Comparison of ENCODE assay signal across 8 cellular contexts in the genomic region with DNA sequence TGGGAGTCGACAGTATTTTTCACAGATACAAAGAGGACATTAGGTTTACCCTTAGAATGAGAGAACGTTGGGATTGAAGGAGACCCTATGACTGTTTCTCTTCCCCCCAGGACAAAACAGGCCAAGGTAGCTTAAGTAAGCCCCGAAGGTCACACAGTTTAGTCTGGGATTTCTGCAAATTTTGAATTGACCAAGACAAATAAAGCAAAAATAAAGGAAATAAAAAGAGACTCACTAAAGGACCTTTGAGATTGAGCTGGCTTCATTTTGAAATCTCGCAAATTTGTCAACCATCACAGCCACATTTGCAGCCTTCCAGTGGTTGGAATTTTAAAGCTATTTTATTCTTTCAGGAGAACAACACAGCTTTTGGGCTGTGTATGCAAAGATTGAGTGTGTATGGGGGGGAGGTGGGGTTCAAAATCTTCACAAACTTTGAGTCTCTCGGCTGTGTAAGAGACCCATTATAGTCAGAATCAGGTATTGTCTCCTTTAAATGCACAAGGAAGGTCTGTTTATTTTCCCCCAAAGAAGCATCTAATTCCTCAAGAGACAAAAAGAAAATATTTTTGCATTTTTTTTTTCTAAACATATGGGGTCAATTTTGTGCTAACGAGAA. TPM values are rescaled to one million over a fixed set of nuclear protein-coding genes. Genes with fewer than 3 reads are reported as not detected.
A peak's percentile ranks its signal among the peaks of the same experiment; 100 is the strongest.
DNase-seq lines count a peak whose midpoint lies in the region; ATAC-seq, FAIRE-seq and TF ChIP-seq lines count a peak whose summit lies in the region.

No MANE protein-coding gene starts in this region.

- no peaks in the 10 kb centered on the region for H3K9me1 ChIP-seq in K562 (ENCODE audit: control insufficient read depth, insufficient read depth, low read length)

- H2AFZ ChIP-seq in K562 (ENCODE audit: low read depth, low read length) = 0 out of 2 replicates have a peak overlapping the region, but pooled peaks have one; percentile 44

- H3K36me3 ChIP-seq in CD4-positive, CD25-positive, alpha-beta regulatory T cell (ENCODE audit: control insufficient read depth, insufficient read depth, low read length) = peaks cover 16% of the 10 kb centered on the region
- H3K36me3 ChIP-seq in K562 (ENCODE audit: control insufficient read depth, insufficient read depth, low read length) = peaks cover 12% of the 10 kb centered on the region; the same call in 2 of the 3 replicates

- H3K27ac Mint-ChIP-seq in CD4-positive, CD25-positive, alpha-beta regulatory T cell = peak overlapping the region; percentile 90 to 100 (median 95)
- H3K27ac Mint-ChIP-seq in natural killer cell = peak overlapping the region; percentile 94 to 97

- H3K4me1 ChIP-seq in CD4-positive, CD25-positive, alpha-beta regulatory T cell (ENCODE audit: control insufficient read depth, insufficient read depth, low read length, poor library complexity, severe bottlenecking) = peaks cover 64% of the 10 kb centered on the region
- H3K4me1 ChIP-seq in K562 (replicated peaks in 1 of 2; ENCODE audit: control insufficient read depth in 2 of 2, insufficient read depth in 2 of 2, low read length in 2 of 2) = peaks cover 0 to 23% of the 10 kb centered on the region in 2 experiments; a peak in 4 of 5 replicates

- peak overlapping the region; percentile 98 for H3K4me3 ChIP-seq in CD4-positive, CD25-positive, alpha-beta regulatory T cell (ENCODE audit: low read depth, low read length)
- H3K4me3 ChIP-seq in HL-60 (replicated peaks; ENCODE audit: insufficient read depth, low read length) (no peak overlapping the region), K562 (no peak overlapping the region)

- in situ Hi-C loops in K562 (cut with MboI) = no loop called here
- in situ Hi-C loops in ACHN (cut with HindIII; ENCODE audit: low pct_ligation_motif_present, low pct_unique_long_range_greater_than_20kb, low sequenced_read_pairs) = no loop called here

- H3K79me2 ChIP-seq in K562 (ENCODE audit: control insufficient read depth, insufficient read depth, low read length) = peaks cover 44% of the 10 kb centered on the region

- TF ChIP-seq POLR2A in K562 (conservative IDR thresholded peaks at IDR 0.05) = no peak

- H3K9me3 ChIP-seq in CD4-positive, CD25-positive, alpha-beta regulatory T cell (ENCODE audit: control insufficient read depth in 2 of 2, low read length in 2 of 2) = no peaks in the 10 kb centered on the region
- H3K9me3 ChIP-seq in K562 (replicated peaks; ENCODE audit: control insufficient read depth, insufficient read depth, low read depth, low read length) = no peaks in the 10 kb centered on the region

- H3K9me3 Mint-ChIP-seq in CD4-positive, CD25-positive, alpha-beta regulatory T cell = peaks cover 0 to 7% (median 0%) of the 10 kb centered on the region in 7 donors
- no peaks in the 10 kb centered on the region for H3K9me3 Mint-ChIP-seq in natural killer cell

- intact Hi-C loops in K562 (cut with micrococcal nuclease) = loop anchor here (5.0 kb wide), 2 partner anchors 123 to 313 kb away; no protein-coding TSS in a partner anchor
- intact Hi-C loops in natural killer cell (cut with micrococcal nuclease) = loop anchor here (5.0 kb wide), 1 partner anchor 388 kb away; no protein-coding TSS in a partner anchor

- TF ChIP-seq RAD21 in K562 (CRISPR knock-in tag; conservative IDR thresholded peaks at IDR 0.05 in 1 of 2, IDR thresholded peaks at IDR 0.05 in 1 of 2) = no peak

- H3K4me1 Mint-ChIP-seq in CD4-positive, CD25-positive, alpha-beta regulatory T cell = peaks cover 14 to 76% (median 32%) of the 10 kb centered on the region in 4 donors
- peaks cover 47 to 66% of the 10 kb centered on the region in 2 donors for H3K4me1 Mint-ChIP-seq in natural killer cell

- POLR2A ChIA-PET in K562 (lab: Yijun Ruan, JAX) = interaction anchor here (0.7 to 1.9 kb wide), 4 partner anchors 14 to 556 kb away, joined by 3 to 7 read pairs (median 3); no protein-coding TSS in a partner anchor

- peaks cover 7% of the 10 kb centered on the region for H3K27me3 Mint-ChIP-seq in CD4-positive, CD25-positive, alpha-beta regulatory T cell
- H3K27me3 Mint-ChIP-seq in natural killer cell (ENCODE audit: low read depth in 2 of 2) = no peaks in the 10 kb centered on the region

- FAIRE-seq in K562 (lab: Jason Lieb, UNC) = no peak

- TF ChIP-seq EP300 in K562 (IDR thresholded peaks at IDR 0.05; ENCODE audit: low read length) = no peak

- H4K20me1 ChIP-seq in K562 (replicated peaks; ENCODE audit: control insufficient read depth, insufficient read depth, low read length) = peaks cover 6% of the 10 kb centered on the region; the same call in 1 of the 2 replicates

- no TSS peak for BruUV-seq in K562 (replicated peaks; lab: Mats Ljungman, UMichigan)

- peak overlapping the region in 1 of 2 experiments; percentile 28; a peak in 1 of 4 replicates for H3K9ac ChIP-seq in K562 (ENCODE audit: insufficient read depth in 1 of 2, low read depth in 2 of 2, low read length in 2 of 2)

- TF ChIP-seq CTCF in HL-60 (IDR thresholded peaks at IDR 0.05; ENCODE audit: insufficient read depth, low read length) (no peak), K562 (IDR thresholded peaks at IDR 0.05 in 2 of 3, conservative IDR thresholded peaks at IDR 0.05 in 1 of 3; ENCODE audit: insufficient read depth in 2 of 3, low read depth in 1 of 3, low read length in 3 of 3) (no peak), natural killer cell (IDR thresholded peaks at IDR 0.05) (no peak)

- peak overlapping the region; percentile 95 to 100 (median 97) for H3K4me3 Mint-ChIP-seq in CD4-positive, CD25-positive, alpha-beta regulatory T cell
- peak overlapping the region; percentile 95 for H3K4me3 Mint-ChIP-seq in natural killer cell

- no peak overlapping the region for H3K4me2 ChIP-seq in K562 (ENCODE audit: insufficient read depth, low read length)

- peaks cover 21% of the 10 kb centered on the region for H3K36me3 Mint-ChIP-seq in CD4-positive, CD25-positive, alpha-beta regulatory T cell
- peaks cover 30% of the 10 kb centered on the region for H3K36me3 Mint-ChIP-seq in natural killer cell

- WGBS in K562 (ENCODE audit: insufficient coverage, low coverage, missing lambda C conversion rate) = 37% methylated on average over 6 of the region's 6 CpGs

- DNase-seq in CD4-positive, CD25-positive, alpha-beta regulatory T cell = no peak
- DNase-seq in HL-60 (ENCODE audit: low read depth in 1 of 2, low spot score in 1 of 2) (no peak), K562 (ENCODE audit: extremely low read depth in 1 of 4, low spot score in 3 of 4) (no peak), natural killer cell (no peak), AG08395 (ENCODE audit: low spot score) (no peak), ACHN (no peak), NCI-H1105 (lab: John Stamatoyannopoulos, UW) (no peak)
- no peak for DNase-seq in stimulated activated CD4-positive, alpha-beta T cell treated with anti-CD3 and anti-CD28 coated beads, Interleukin-1b, Interleukin-23, amount 100 ng/mL, for 48 hours

- H3K27ac ChIP-seq in CD4-positive, CD25-positive, alpha-beta regulatory T cell (ENCODE audit: insufficient read depth, low read length, poor library complexity, severe bottlenecking) = peak overlapping the region; percentile 85
- H3K27ac ChIP-seq in HL-60 (replicated peaks) = peak overlapping the region; percentile 99
- peak overlapping the region; percentile 39; the same call in 2 of the 3 replicates for H3K27ac ChIP-seq in K562 (ENCODE audit: extremely low read depth, low read depth, low read length)

- CTCF ChIA-PET in K562 (lab: Yijun Ruan, JAX; ENCODE audit: low intra/inter-chr PET ratio) = no interaction called here

- no peaks in the 10 kb centered on the region for H3K27me3 ChIP-seq in CD4-positive, CD25-positive, alpha-beta regulatory T cell (ENCODE audit: control insufficient read depth, insufficient read depth, low read length)
- no peaks in the 10 kb centered on the region for H3K27me3 ChIP-seq in HL-60 (ENCODE audit: insufficient read depth, poor library complexity, severe bottlenecking)
- no peaks in the 10 kb centered on the region for H3K27me3 ChIP-seq in K562 (ENCODE audit: control insufficient read depth in 2 of 2, insufficient read depth in 2 of 2, low read length in 2 of 2)

- ATAC-seq in CD4-positive, CD25-positive, alpha-beta regulatory T cell (ENCODE audit: low read depth in 2 of 2) = no peak
- ATAC-seq in K562 (no peak), natural killer cell (no peak)

TF ChIP-seq in K562, 482 proteins besides CTCF, POLR2A, EP300 and RAD21 (continues in another document):
- no peak for TF ChIP-seq ZNF212 (CRISPR knock-in tag; IDR thresholded peaks at IDR 0.05)

RNA-seq across cellular contexts. Expression of a gene that starts 4.2 kb away (rescaled TPM):
- 6,725 TPM for total RNA-seq in CD4-positive, CD25-positive, alpha-beta regulatory T cell
- polyA plus RNA-seq in CD4-positive, CD25-positive, alpha-beta regulatory T cell = over 10,000 TPM; 30,486 to 36,942 (median 35,671) TPM
- 101 and 112 TPM in 2 replicates for total RNA-seq in K562 (2011; cell fraction: chromatin; rRNA removed; ENCODE audit: low replicate concordance)
- total RNA-seq in K562 (2011; cell fraction: nucleolus; rRNA removed) = 168 and 187 TPM in 2 replicates
- 227 and 306 TPM in 2 replicates for total RNA-seq in K562 (2011; cell fraction: nucleoplasm; rRNA removed)
- total RNA-seq in K562 (2014; rRNA removed) (1,035 and 1,094 TPM in 2 replicates), K562 (2014; rRNA removed; fragmentation: Illumina TruSeq; extraction: Trizol) (1,529 and 1,745 TPM in 2 replicates), K562 (2015; rRNA removed; fragmentation: Illumina TruSeq; extraction: Trizol) (1,145 and 1,178 TPM in 2 replicates), K562 (2021) (1,266 and 1,292 TPM in 2 replicates), natural killer cell (1,000 to 10,000 TPM; 5,049 to 6,005 (median 5,892) TPM)
- polyA plus RNA-seq in K562 (2011; rRNA removed) (1,337 and 1,853 TPM in 2 replicates), K562 (2014; fragmentation: Illumina TruSeq; extraction: Trizol) (1,680 and 2,424 TPM in 2 replicates), K562 (2014; fragmentation: Nextera tagmentation; extraction: Ambion mirVana) (1,000 to 10,000 TPM; 1,688 to 2,035 TPM), K562 (2014; rRNA removed) (1,576 and 1,785 TPM in 2 replicates)
- polyA plus RNA-seq in K562 (2011; cell fraction: cytosol; rRNA removed) = 358 and 852 TPM in 2 replicates
- 404 and 705 TPM in 2 replicates for polyA plus RNA-seq in K562 (2011; cell fraction: nucleus; rRNA removed)
- polyA plus RNA-seq in K562 (2012) = 2,539 and 2,674 TPM in 2 replicates
- 876 and 1,337 TPM in 2 replicates for polyA minus RNA-seq in K562 (2011; rRNA and poly(A)+ RNA removed)
- polyA minus RNA-seq in K562 (2011; cell fraction: cytosol; rRNA and poly(A)+ RNA removed) = 265 and 346 TPM in 2 replicates
- 112 and 295 TPM in 2 replicates for polyA minus RNA-seq in K562 (2011; cell fraction: nucleus; rRNA and poly(A)+ RNA removed)

Comparison
In these comparisons a context has a peak if more than half of its experiments do, and no peak if none do; other contexts are left out.
1. H3K27ac ChIP-seq: peak in every context shown above with its lines; median percentile 99 in HL-60; 85 in CD4-positive, CD25-positive, alpha-beta regulatory T cell; 39 in K562.